In the genomic region with DNA sequence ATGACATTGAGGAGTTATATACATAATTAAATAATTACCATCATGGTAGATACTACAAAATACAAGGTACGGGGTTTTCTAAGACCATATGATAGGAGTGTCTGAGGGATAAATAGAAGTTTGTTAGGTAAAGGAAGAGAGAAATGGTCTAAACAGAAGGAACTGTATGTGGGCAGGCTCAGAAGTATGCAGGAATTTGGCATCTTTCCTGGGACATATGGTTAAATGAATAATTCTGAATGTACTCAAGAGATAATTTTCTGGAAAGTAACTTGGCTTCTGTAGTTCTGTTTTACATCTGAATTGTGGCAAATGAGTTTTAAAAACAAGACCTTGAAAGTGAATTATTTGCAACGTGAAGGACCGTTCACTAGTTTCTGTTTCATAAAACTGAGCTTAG, we compare ENCODE assay signal across 22 cellular contexts. TPM values are rescaled to one million over a fixed set of nuclear protein-coding genes. Genes with fewer than 3 reads are reported as not detected.
DNase-seq lines count a peak whose midpoint lies in the region; ATAC-seq and TF ChIP-seq lines count a peak whose summit lies in the region.
"Had no signal": no experiment of that assay in that cellular context is flagged by ENCODE, and none has a peak within 500 bp of the region (broad histone marks: within the 10 kb centered on the region; RNA-seq: fewer than 3 reads in every experiment).

No MANE protein-coding gene starts in this region.

- DNase-seq in ELR (ENCODE audit: low read depth) (peak; percentile 61), adipocyte (ENCODE audit: low read depth) (peak; percentile 80), fibroblast of the aortic adventitia (ENCODE audit: low read depth) (peak; percentile 86), gastrocnemius medialis (no peak), kidney tubule cell (ENCODE audit: low spot score) (no peak)
- DNase-seq in NK-92 treated with Interleukin-12 subunit alpha and Interleukin-12 subunit beta, amount 100 ng/mL, for 24 hours (lab: John Stamatoyannopoulos, UW) = no peak
- DNase-seq in activated CD4-positive, alpha-beta T cell treated with anti-CD3 and anti-CD28 coated beads, Interleukin-2, amount 50 U/mL, for 48 hours = no peak
- DNase-seq: activated CD4-positive, alpha-beta T cell treated with anti-CD3 and anti-CD28 coated beads, Interleukin-2, amount 10 ng/mL, durations not matched to agents 7 days and 5 days; activated naive CD4-positive, alpha-beta T cell; activated T-cell treated with anti-CD3 and anti-CD28 coated beads for 4 hours; COR-L47; erythroblast; GDM1; hypothalamus; Karpas-422; mucosa of descending colon; NCI-H748 treated with DMSO at 0.1 percent for 48 hours; nucleus accumbens; stimulated activated CD4-positive, alpha-beta T cell treated with anti-CD3 and anti-CD28 coated beads, Interleukin-2, amount 100 ng/mL, for 48 hours had no signal

- intact Hi-C loops in gastrocnemius medialis (cut with DNase I; ENCODE audit: low total_unique reads) = no loop called here

- in situ Hi-C loops in gastrocnemius medialis (cut with MboI; ENCODE audit: low sequenced_read_pairs in 4 of 4) = no loop called here

- H3K9ac ChIP-seq in adipocyte (ENCODE audit: low read length) = no peak overlapping the region

- no peak for TF ChIP-seq CTCF in fibroblast of the aortic adventitia (IDR thresholded peaks at IDR 0.05; ENCODE audit: insufficient read depth, low read length)
- TF ChIP-seq CTCF in gastrocnemius medialis (IDR thresholded peaks at IDR 0.05 in 4 of 5, conservative IDR thresholded peaks at IDR 0.05 in 1 of 5) = no peak

- H3K27ac ChIP-seq in gastrocnemius medialis = peak overlapping the region; percentile 89 to 97 (median 94)
- H3K27ac ChIP-seq: suprapubic skin had no signal

- TF ChIP-seq POLR2A in gastrocnemius medialis (IDR thresholded peaks at IDR 0.05) = no peak

- H3K27me3 ChIP-seq in adipocyte (replicated peaks; ENCODE audit: control insufficient read depth, insufficient read depth, low read length) = no peaks in the 10 kb centered on the region
- no peaks in the 10 kb centered on the region for H3K27me3 ChIP-seq in gastrocnemius medialis
- H3K27me3 ChIP-seq: suprapubic skin had no signal

- H3K4me3 ChIP-seq in adipocyte (ENCODE audit: low read length) = peak overlapping the region; percentile 9
- no peak overlapping the region for H3K4me3 ChIP-seq in fibroblast of the aortic adventitia (ENCODE audit: low read depth, low read length)
- peak overlapping the region in 1 of 4 donors; percentile 11 for H3K4me3 ChIP-seq in gastrocnemius medialis
- H3K4me3 ChIP-seq: mucosa of descending colon, suprapubic skin had no signal

- H3K36me3 ChIP-seq in adipocyte (ENCODE audit: control insufficient read depth, insufficient read depth, low read length, severe bottlenecking) = peaks cover 95% of the 10 kb centered on the region
- H3K36me3 ChIP-seq in gastrocnemius medialis = peaks cover 0 to 22% of the 10 kb centered on the region in 2 donors
- H3K36me3 ChIP-seq: suprapubic skin had no signal

- no peak for ATAC-seq in gastrocnemius medialis
- ATAC-seq in GM18907 (IDR thresholded peaks at IDR 0.05; ENCODE audit: unreplicated experiment) = no peak
- ATAC-seq: mucosa of descending colon, sciatic nerve had no signal

- H3K4me1 ChIP-seq in adipocyte (ENCODE audit: control insufficient read depth, insufficient read depth, low read length) (peaks cover 49% of the 10 kb centered on the region), gastrocnemius medialis (peaks cover 95 to 98% of the 10 kb centered on the region in 2 donors)

- no peaks in the 10 kb centered on the region for H3K9me3 ChIP-seq in adipocyte (ENCODE audit: control insufficient read depth, low read length)
- H3K9me3 ChIP-seq in gastrocnemius medialis = no peaks in the 10 kb centered on the region
- H3K9me3 ChIP-seq: mucosa of descending colon, suprapubic skin had no signal

RNA-seq across cellular contexts. Expression of gene LMCD1, which starts 17.5 kb away (rescaled TPM):
- total RNA-seq in fibroblast of the aortic adventitia (ENCODE audit: low replicate concordance) = 22.4 and 30.3 TPM in 2 replicates
- 100 to 1,000 TPM in 3 of 4 donors, 10 to 100 TPM in 1; 96.0 to 581 (median 167) TPM for total RNA-seq in gastrocnemius medialis

Comparison
In these comparisons a context has a peak if more than half of its experiments do, and no peak if none do; other contexts are left out.
1. DNase-seq: peak in ELR (single experiment), adipocyte (single experiment) and fibroblast of the aortic adventitia (single experiment); none in gastrocnemius medialis (0 of 2), kidney tubule cell (single experiment), NK-92 treated with Interleukin-12 subunit alpha and Interleukin-12 subunit beta, amount 100 ng/mL, for 24 hours (single experiment) and activated CD4-positive, alpha-beta T cell treated with anti-CD3 and anti-CD28 coated beads, Interleukin-2, amount 50 U/mL, for 48 hours (0 of 2).